In genomic region chr11:96162816-96163499, GRCh38 we compare ENCODE assay signal across 11 cellular contexts.
DNase-seq lines count a peak whose midpoint lies in the region; ATAC-seq, FAIRE-seq and TF ChIP-seq lines count a peak whose summit lies in the region.
"Had no signal": no experiment of that assay in that cellular context is flagged by ENCODE, and none has a peak within 500 bp of the region (broad histone marks: within the 10 kb centered on the region; RNA-seq: fewer than 3 reads in every experiment).

No MANE protein-coding gene starts in this region.

- H3K4me3 ChIP-seq in astrocyte of the spinal cord (ENCODE audit: low read depth, low read length) = no peak overlapping the region

- no peak for FAIRE-seq in urothelium cell line (lab: Jason Lieb, UNC)
- FAIRE-seq: GM12891 had no signal

- DNase-seq in HS-5 (ENCODE audit: low read depth) (peak; percentile 89), astrocyte of the spinal cord (ENCODE audit: low read depth, low spot score) (peak; percentile 88), hepatic stellate cell (ENCODE audit: low spot score) (peak; percentile 75), stromal cell of bone marrow (ENCODE audit: low read depth) (peak; percentile 95), urothelium cell line (ENCODE audit: low spot score) (no peak), cortex of kidney (lab: John Stamatoyannopoulos, UW) (no peak)
- DNase-seq in stimulated activated naive CD8-positive, alpha-beta T cell treated with anti-CD3 and anti-CD28 coated beads, Interleukin-15, Interleukin-2, amounts not matched to agents 100 U/mL and 50 U/mL, for 24 hours = no peak
- no peak for DNase-seq in stimulated activated naive CD4-positive, alpha-beta T cell treated with Interleukin-2 at 50 U/mL for 16 hours (lab: John Stamatoyannopoulos, UW)
- DNase-seq: activated naive CD8-positive, alpha-beta T cell treated with anti-CD3 and anti-CD28 coated beads, Interleukin-2, amount 10 ng/mL, durations not matched to agents 7 days and 5 days; NCI-H1092 treated with DMSO at 0.1 percent for 48 hours had no signal

- in situ Hi-C loops in astrocyte of the spinal cord (cut with HindIII; ENCODE audit: low sequenced_read_pairs) = no loop called here

- no peak for TF ChIP-seq CTCF in astrocyte of the spinal cord (IDR thresholded peaks at IDR 0.05; ENCODE audit: low read depth, low read length)

- no peak for ATAC-seq in stimulated activated naive CD8-positive, alpha-beta T cell treated with anti-CD3 and anti-CD28 coated beads, Interleukin-15, Interleukin-2, amounts not matched to agents 100 U/mL and 50 U/mL, for 24 hours

Comparison
In these comparisons a context has a peak if more than half of its experiments do, and no peak if none do; other contexts are left out.
1. DNase-seq: peak in HS-5 (single experiment), astrocyte of the spinal cord (single experiment), hepatic stellate cell (single experiment) and stromal cell of bone marrow (single experiment); none in urothelium cell line (single experiment), stimulated activated naive CD8-positive, alpha-beta T cell treated with anti-CD3 and anti-CD28 coated beads, Interleukin-15, Interleukin-2, amounts not matched to agents 100 U/mL and 50 U/mL, for 24 hours (single experiment), stimulated activated naive CD4-positive, alpha-beta T cell treated with Interleukin-2 at 50 U/mL for 16 hours (single experiment) and cortex of kidney (single experiment).